ENCODE assay signal across 12 cellular contexts in genomic region chr4:57074753-57075152, GRCh38. TPM values are rescaled to one million over a fixed set of nuclear protein-coding genes. Genes with fewer than 3 reads are reported as not detected.
DNase-seq lines count a peak whose midpoint lies in the region; ATAC-seq, FAIRE-seq and TF ChIP-seq lines count a peak whose summit lies in the region.
"Had no signal": no experiment of that assay in that cellular context is flagged by ENCODE, and none has a peak within 500 bp of the region (broad histone marks: within the 10 kb centered on the region; RNA-seq: fewer than 3 reads in every experiment).

No MANE protein-coding gene starts in this region.

- peak; percentile 94 for FAIRE-seq in astrocyte (lab: Jason Lieb, UNC)

- peak overlapping the region; percentile 52 for H3K27ac ChIP-seq in astrocyte (ENCODE audit: low read depth, low read length)
- H3K27ac ChIP-seq: 22Rv1 had no signal

- no peak for TF ChIP-seq CTCF in astrocyte (IDR thresholded peaks at IDR 0.05; ENCODE audit: insufficient read depth, low read depth, low read length)
- TF ChIP-seq CTCF in type B pancreatic cell (conservative IDR thresholded peaks at IDR 0.05) = no peak

- no peak overlapping the region for H3K4me3 ChIP-seq in astrocyte (ENCODE audit: insufficient read depth, low read depth, low read length)

- peaks cover 80% of the 10 kb centered on the region for H3K79me2 ChIP-seq in astrocyte (ENCODE audit: insufficient read depth, low read length)

- no peaks in the 10 kb centered on the region for H3K9me3 Mint-ChIP-seq in activated naive CD4-positive, alpha-beta T cell treated with anti-CD3 and anti-CD28 coated beads, Interleukin-2, amount 50 U/mL, for 24 hours
- H3K9me3 Mint-ChIP-seq in activated naive CD4-positive, alpha-beta T cell treated with anti-CD3 and anti-CD28 coated beads, Interleukin-2, amount 10 ng/mL, durations not matched to agents 7 days and 5 days = no peaks in the 10 kb centered on the region
- H3K9me3 Mint-ChIP-seq in astrocyte (ENCODE audit: unreplicated experiment) (peaks cover 2% of the 10 kb centered on the region), type B pancreatic cell (no peaks in the 10 kb centered on the region)

- H3K9ac ChIP-seq in astrocyte (ENCODE audit: low read length) = peak overlapping the region; percentile 39

- no peaks in the 10 kb centered on the region for H3K36me3 Mint-ChIP-seq in activated naive CD4-positive, alpha-beta T cell treated with anti-CD3 and anti-CD28 coated beads, Interleukin-2, amount 50 U/mL, for 24 hours
- no peaks in the 10 kb centered on the region for H3K36me3 Mint-ChIP-seq in activated naive CD4-positive, alpha-beta T cell treated with anti-CD3 and anti-CD28 coated beads, Interleukin-2, amount 10 ng/mL, durations not matched to agents 7 days and 5 days
- peaks cover 30% of the 10 kb centered on the region for H3K36me3 Mint-ChIP-seq in astrocyte (ENCODE audit: low read depth, unreplicated experiment)
- H3K36me3 Mint-ChIP-seq in type B pancreatic cell = peaks cover 6% of the 10 kb centered on the region

- peak overlapping the region; percentile 5 for H3K27ac Mint-ChIP-seq in activated naive CD4-positive, alpha-beta T cell treated with anti-CD3 and anti-CD28 coated beads, Interleukin-2, amount 50 U/mL, for 24 hours
- no peak overlapping the region for H3K27ac Mint-ChIP-seq in activated naive CD4-positive, alpha-beta T cell treated with anti-CD3 and anti-CD28 coated beads, Interleukin-2, amount 10 ng/mL, durations not matched to agents 7 days and 5 days
- peak overlapping the region; percentile 79 for H3K27ac Mint-ChIP-seq in astrocyte (ENCODE audit: unreplicated experiment)
- H3K27ac Mint-ChIP-seq in type B pancreatic cell = peak overlapping the region; percentile 36

- peak overlapping the region; percentile 35 for H3K4me2 ChIP-seq in astrocyte (ENCODE audit: low read length)

- H3K4me1 Mint-ChIP-seq in activated naive CD4-positive, alpha-beta T cell treated with anti-CD3 and anti-CD28 coated beads, Interleukin-2, amount 50 U/mL, for 24 hours = no peaks in the 10 kb centered on the region
- no peaks in the 10 kb centered on the region for H3K4me1 Mint-ChIP-seq in activated naive CD4-positive, alpha-beta T cell treated with anti-CD3 and anti-CD28 coated beads, Interleukin-2, amount 10 ng/mL, durations not matched to agents 7 days and 5 days
- peaks cover 63% of the 10 kb centered on the region for H3K4me1 Mint-ChIP-seq in astrocyte (ENCODE audit: low read depth, unreplicated experiment)
- peaks cover 40% of the 10 kb centered on the region for H3K4me1 Mint-ChIP-seq in type B pancreatic cell (ENCODE audit: unreplicated experiment)

- H4K20me1 ChIP-seq in astrocyte (ENCODE audit: insufficient read depth, low read length) = peaks cover 6% of the 10 kb centered on the region

- H3K36me3 ChIP-seq in astrocyte (ENCODE audit: insufficient read depth, low read length) = peaks cover 9% of the 10 kb centered on the region

- no peak overlapping the region for H2AFZ ChIP-seq in astrocyte (ENCODE audit: low read depth, low read length)

- CTCF ChIA-PET in activated naive CD4-positive, alpha-beta T cell treated with anti-CD3 and anti-CD28 coated beads, Interleukin-2, amount 10 ng/mL, durations not matched to agents 7 days and 5 days (lab: Charles Lee) = no interaction called here

- DNase-seq in activated naive CD4-positive, alpha-beta T cell treated with anti-CD3 and anti-CD28 coated beads, Interleukin-2, amount 10 ng/mL, durations not matched to agents 7 days and 5 days = no peak
- DNase-seq in astrocyte (ENCODE audit: low read depth) (peak; percentile 86), glomerular visceral epithelial cell (ENCODE audit: extremely low spot score) (peak; percentile 78), type B pancreatic cell (ENCODE audit: extremely low spot score, unreplicated experiment) (no peak), GF-D8 (lab: John Stamatoyannopoulos, UW) (no peak)
- DNase-seq: activated CD8-positive, alpha-beta memory T cell treated with anti-CD3 and anti-CD28 coated beads for 24 hours; midbrain; NCI-H510A treated with DMSO at 0.1 percent for 48 hours had no signal

- no peaks in the 10 kb centered on the region for H3K27me3 ChIP-seq in astrocyte (ENCODE audit: insufficient read depth, low read length)

- ATAC-seq in HG03442 (IDR thresholded peaks at IDR 0.05; ENCODE audit: unreplicated experiment) = no peak
- no peak for ATAC-seq in HG02885 (IDR thresholded peaks at IDR 0.05; ENCODE audit: poor library complexity, unreplicated experiment)

- peaks cover 9% of the 10 kb centered on the region for H3K27me3 Mint-ChIP-seq in activated naive CD4-positive, alpha-beta T cell treated with anti-CD3 and anti-CD28 coated beads, Interleukin-2, amount 50 U/mL, for 24 hours
- peaks cover 11% of the 10 kb centered on the region for H3K27me3 Mint-ChIP-seq in activated naive CD4-positive, alpha-beta T cell treated with anti-CD3 and anti-CD28 coated beads, Interleukin-2, amount 10 ng/mL, durations not matched to agents 7 days and 5 days
- no peaks in the 10 kb centered on the region for H3K27me3 Mint-ChIP-seq in astrocyte (ENCODE audit: low read depth, unreplicated experiment)
- H3K27me3 Mint-ChIP-seq in type B pancreatic cell = no peaks in the 10 kb centered on the region

- H3K9me3 ChIP-seq in astrocyte (ENCODE audit: insufficient read depth, low read depth, low read length) = no peaks in the 10 kb centered on the region

- no peak overlapping the region for H3K4me3 Mint-ChIP-seq in activated naive CD4-positive, alpha-beta T cell treated with anti-CD3 and anti-CD28 coated beads, Interleukin-2, amount 50 U/mL, for 24 hours
- H3K4me3 Mint-ChIP-seq in activated naive CD4-positive, alpha-beta T cell treated with anti-CD3 and anti-CD28 coated beads, Interleukin-2, amount 10 ng/mL, durations not matched to agents 7 days and 5 days = no peak overlapping the region
- H3K4me3 Mint-ChIP-seq in astrocyte (ENCODE audit: unreplicated experiment) = no peak overlapping the region
- no peak overlapping the region for H3K4me3 Mint-ChIP-seq in type B pancreatic cell

- H3K4me1 ChIP-seq in astrocyte (ENCODE audit: insufficient read depth, low read length) = peaks cover 60% of the 10 kb centered on the region

RNA-seq across cellular contexts. Expression of gene IGFBP7, which starts 35.4 kb away (rescaled TPM):
- total RNA-seq in astrocyte (930 and 1,304 TPM in 2 replicates), type B pancreatic cell (ENCODE audit: low replicate concordance) (63.0 and 108 TPM in 2 replicates)

Comparison
In these comparisons a context has a peak if more than half of its experiments do, and no peak if none do; other contexts are left out.
1. DNase-seq: peak in astrocyte (single experiment) and glomerular visceral epithelial cell (single experiment); none in activated naive CD4-positive, alpha-beta T cell treated with anti-CD3 and anti-CD28 coated beads, Interleukin-2, amount 10 ng/mL, durations not matched to agents 7 days and 5 days (single experiment), type B pancreatic cell (single experiment) and GF-D8 (single experiment).